9 cellular contexts compared by ENCODE assay signal in the genomic region with DNA sequence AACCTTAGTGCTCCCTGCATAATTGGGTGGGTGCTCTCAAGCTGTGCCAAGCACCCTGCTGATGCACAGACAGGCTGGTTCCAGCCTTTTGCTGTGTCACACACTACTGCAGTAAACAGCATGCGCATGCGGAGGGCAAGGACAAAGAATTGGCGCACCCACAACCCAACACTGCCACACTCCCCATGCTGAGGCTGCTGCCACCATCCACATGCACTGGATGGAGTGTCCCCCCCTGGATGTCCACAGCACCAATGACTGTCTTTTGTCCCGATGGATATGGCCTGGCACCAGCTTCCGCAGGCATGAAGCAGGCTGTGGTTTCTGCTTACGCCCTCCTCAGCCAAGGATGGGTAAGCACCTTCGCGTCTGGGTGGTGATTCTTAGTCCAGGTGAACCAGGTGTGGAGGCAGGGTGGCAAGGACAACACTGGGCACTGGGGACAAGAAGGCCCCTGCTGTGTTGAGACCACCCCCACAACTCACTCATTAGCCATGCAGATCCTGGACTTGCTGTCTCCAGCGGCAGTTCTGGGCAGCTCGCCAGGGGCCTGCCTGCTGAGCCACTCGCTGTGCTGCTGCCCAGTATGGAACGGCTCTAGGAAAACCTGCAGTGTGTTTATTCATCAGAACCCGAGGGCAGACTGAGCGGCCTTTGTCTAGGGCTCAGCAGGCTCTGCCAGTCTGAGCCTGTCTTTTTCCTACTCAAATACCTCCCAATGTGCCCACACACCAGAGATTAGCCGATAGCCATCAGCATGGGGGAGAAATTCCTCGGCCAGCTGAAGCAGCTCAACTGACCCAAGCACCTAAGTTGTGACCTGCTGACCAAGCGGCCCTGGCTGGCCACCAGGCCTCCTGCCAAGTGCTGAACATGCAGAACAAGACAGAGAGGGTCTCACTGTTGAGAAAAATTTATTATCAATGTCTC. TPM values are rescaled to one million over a fixed set of nuclear protein-coding genes. Genes with fewer than 3 reads are reported as not detected.
DNase-seq lines count a peak whose midpoint lies in the region; ATAC-seq and TF ChIP-seq lines count a peak whose summit lies in the region.
"Had no signal": no experiment of that assay in that cellular context is flagged by ENCODE, and none has a peak within 500 bp of the region (broad histone marks: within the 10 kb centered on the region; RNA-seq: fewer than 3 reads in every experiment).

No MANE protein-coding gene starts in this region.

- no peak overlapping the region for H3K4me3 ChIP-seq in epithelial cell of esophagus (ENCODE audit: low read length)

- TF ChIP-seq CTCF in epithelial cell of esophagus (IDR thresholded peaks at IDR 0.05; ENCODE audit: insufficient read depth, low read depth, low read length, missing control alignments) = no peak

- ATAC-seq in HG03095 (IDR thresholded peaks at IDR 0.05; ENCODE audit: unreplicated experiment) (no peak), GM21360 (IDR thresholded peaks at IDR 0.05; ENCODE audit: unreplicated experiment) (no peak), HG03135 (IDR thresholded peaks at IDR 0.05; ENCODE audit: unreplicated experiment) (no peak)

- DNase-seq in D341Med (ENCODE audit: low spot score) (peak; percentile 42), NCI-H526 treated with DMSO at 0.1 percent for 48 hours (lab: John Stamatoyannopoulos, UW) (peak; percentile 89), epithelial cell of esophagus (ENCODE audit: low read depth) (peak; percentile 97), myocyte (ENCODE audit: low read depth) (peak; percentile 24)
- DNase-seq in stimulated activated CD4-positive, alpha-beta T cell treated with anti-CD3 and anti-CD28 coated beads, Interleukin-2, amount 100 ng/mL, for 48 hours = no peak
- DNase-seq: GDM1 had no signal

RNA-seq across cellular contexts. Expression of a gene that starts 8.2 kb away (rescaled TPM):
- total RNA-seq in myocyte = 111 and 117 TPM in 2 replicates
- 107 TPM for polyA plus RNA-seq in myocyte (2012)

RNA-seq across cellular contexts. Expression of a gene that starts 56.9 kb away (rescaled TPM):
- total RNA-seq in myocyte = 60.7 and 73.1 TPM in 2 replicates
- 103 TPM for polyA plus RNA-seq in myocyte (2012)

Comparison
In these comparisons a context has a peak if more than half of its experiments do, and no peak if none do; other contexts are left out.
1. DNase-seq: peak in D341Med (single experiment), NCI-H526 treated with DMSO at 0.1 percent for 48 hours (single experiment), epithelial cell of esophagus (single experiment) and myocyte (single experiment); none in stimulated activated CD4-positive, alpha-beta T cell treated with anti-CD3 and anti-CD28 coated beads, Interleukin-2, amount 100 ng/mL, for 48 hours (0 of 2).